ENCODE assay signal across 1 cellular context in the genomic region with DNA sequence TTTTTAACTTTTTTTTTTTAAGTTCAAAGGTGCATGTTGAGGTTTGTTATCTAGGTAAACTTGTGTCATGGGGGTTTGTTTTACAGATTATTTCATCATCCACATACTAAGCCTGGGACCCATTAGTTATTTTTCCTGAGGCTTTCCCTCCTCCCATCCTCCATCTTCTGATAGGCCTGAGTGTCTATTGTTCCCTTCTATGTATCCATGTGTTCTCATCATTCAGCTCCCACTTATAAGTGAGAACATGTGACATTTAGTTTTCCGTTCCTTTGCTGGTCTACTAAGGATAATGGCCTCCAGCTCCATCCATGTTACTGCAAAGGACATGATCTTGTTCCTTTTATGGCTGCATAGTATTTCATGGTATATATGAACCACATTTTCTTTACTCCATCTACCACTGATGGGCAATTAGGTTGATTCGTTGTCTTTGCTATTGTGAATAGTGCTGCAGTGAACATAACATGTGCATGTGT.
TF ChIP-seq lines count a peak whose summit lies in the region.

No MANE protein-coding gene starts in this region.

TF ChIP-seq in K562, 482 proteins besides CTCF, POLR2A, EP300 and RAD21 (continued from another document and continues in another):
- TF ChIP-seq, protein P1, sequence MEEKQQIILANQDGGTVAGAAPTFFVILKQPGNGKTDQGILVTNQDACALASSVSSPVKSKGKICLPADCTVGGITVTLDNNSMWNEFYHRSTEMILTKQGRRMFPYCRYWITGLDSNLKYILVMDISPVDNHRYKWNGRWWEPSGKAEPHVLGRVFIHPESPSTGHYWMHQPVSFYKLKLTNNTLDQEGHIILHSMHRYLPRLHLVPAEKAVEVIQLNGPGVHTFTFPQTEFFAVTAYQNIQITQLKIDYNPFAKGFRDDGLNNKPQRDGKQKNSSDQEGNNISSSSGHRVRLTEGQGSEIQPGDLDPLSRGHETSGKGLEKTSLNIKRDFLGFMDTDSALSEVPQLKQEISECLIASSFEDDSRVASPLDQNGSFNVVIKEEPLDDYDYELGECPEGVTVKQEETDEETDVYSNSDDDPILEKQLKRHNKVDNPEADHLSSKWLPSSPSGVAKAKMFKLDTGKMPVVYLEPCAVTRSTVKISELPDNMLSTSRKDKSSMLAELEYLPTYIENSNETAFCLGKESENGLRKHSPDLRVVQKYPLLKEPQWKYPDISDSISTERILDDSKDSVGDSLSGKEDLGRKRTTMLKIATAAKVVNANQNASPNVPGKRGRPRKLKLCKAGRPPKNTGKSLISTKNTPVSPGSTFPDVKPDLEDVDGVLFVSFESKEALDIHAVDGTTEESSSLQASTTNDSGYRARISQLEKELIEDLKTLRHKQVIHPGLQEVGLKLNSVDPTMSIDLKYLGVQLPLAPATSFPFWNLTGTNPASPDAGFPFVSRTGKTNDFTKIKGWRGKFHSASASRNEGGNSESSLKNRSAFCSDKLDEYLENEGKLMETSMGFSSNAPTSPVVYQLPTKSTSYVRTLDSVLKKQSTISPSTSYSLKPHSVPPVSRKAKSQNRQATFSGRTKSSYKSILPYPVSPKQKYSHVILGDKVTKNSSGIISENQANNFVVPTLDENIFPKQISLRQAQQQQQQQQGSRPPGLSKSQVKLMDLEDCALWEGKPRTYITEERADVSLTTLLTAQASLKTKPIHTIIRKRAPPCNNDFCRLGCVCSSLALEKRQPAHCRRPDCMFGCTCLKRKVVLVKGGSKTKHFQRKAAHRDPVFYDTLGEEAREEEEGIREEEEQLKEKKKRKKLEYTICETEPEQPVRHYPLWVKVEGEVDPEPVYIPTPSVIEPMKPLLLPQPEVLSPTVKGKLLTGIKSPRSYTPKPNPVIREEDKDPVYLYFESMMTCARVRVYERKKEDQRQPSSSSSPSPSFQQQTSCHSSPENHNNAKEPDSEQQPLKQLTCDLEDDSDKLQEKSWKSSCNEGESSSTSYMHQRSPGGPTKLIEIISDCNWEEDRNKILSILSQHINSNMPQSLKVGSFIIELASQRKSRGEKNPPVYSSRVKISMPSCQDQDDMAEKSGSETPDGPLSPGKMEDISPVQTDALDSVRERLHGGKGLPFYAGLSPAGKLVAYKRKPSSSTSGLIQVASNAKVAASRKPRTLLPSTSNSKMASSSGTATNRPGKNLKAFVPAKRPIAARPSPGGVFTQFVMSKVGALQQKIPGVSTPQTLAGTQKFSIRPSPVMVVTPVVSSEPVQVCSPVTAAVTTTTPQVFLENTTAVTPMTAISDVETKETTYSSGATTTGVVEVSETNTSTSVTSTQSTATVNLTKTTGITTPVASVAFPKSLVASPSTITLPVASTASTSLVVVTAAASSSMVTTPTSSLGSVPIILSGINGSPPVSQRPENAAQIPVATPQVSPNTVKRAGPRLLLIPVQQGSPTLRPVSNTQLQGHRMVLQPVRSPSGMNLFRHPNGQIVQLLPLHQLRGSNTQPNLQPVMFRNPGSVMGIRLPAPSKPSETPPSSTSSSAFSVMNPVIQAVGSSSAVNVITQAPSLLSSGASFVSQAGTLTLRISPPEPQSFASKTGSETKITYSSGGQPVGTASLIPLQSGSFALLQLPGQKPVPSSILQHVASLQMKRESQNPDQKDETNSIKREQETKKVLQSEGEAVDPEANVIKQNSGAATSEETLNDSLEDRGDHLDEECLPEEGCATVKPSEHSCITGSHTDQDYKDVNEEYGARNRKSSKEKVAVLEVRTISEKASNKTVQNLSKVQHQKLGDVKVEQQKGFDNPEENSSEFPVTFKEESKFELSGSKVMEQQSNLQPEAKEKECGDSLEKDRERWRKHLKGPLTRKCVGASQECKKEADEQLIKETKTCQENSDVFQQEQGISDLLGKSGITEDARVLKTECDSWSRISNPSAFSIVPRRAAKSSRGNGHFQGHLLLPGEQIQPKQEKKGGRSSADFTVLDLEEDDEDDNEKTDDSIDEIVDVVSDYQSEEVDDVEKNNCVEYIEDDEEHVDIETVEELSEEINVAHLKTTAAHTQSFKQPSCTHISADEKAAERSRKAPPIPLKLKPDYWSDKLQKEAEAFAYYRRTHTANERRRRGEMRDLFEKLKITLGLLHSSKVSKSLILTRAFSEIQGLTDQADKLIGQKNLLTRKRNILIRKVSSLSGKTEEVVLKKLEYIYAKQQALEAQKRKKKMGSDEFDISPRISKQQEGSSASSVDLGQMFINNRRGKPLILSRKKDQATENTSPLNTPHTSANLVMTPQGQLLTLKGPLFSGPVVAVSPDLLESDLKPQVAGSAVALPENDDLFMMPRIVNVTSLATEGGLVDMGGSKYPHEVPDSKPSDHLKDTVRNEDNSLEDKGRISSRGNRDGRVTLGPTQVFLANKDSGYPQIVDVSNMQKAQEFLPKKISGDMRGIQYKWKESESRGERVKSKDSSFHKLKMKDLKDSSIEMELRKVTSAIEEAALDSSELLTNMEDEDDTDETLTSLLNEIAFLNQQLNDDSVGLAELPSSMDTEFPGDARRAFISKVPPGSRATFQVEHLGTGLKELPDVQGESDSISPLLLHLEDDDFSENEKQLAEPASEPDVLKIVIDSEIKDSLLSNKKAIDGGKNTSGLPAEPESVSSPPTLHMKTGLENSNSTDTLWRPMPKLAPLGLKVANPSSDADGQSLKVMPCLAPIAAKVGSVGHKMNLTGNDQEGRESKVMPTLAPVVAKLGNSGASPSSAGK (IDR thresholded peaks at IDR 0.05), result peak; percentile 38; the same call in 1 of the 2 replicates
- TF ChIP-seq, protein P2, sequence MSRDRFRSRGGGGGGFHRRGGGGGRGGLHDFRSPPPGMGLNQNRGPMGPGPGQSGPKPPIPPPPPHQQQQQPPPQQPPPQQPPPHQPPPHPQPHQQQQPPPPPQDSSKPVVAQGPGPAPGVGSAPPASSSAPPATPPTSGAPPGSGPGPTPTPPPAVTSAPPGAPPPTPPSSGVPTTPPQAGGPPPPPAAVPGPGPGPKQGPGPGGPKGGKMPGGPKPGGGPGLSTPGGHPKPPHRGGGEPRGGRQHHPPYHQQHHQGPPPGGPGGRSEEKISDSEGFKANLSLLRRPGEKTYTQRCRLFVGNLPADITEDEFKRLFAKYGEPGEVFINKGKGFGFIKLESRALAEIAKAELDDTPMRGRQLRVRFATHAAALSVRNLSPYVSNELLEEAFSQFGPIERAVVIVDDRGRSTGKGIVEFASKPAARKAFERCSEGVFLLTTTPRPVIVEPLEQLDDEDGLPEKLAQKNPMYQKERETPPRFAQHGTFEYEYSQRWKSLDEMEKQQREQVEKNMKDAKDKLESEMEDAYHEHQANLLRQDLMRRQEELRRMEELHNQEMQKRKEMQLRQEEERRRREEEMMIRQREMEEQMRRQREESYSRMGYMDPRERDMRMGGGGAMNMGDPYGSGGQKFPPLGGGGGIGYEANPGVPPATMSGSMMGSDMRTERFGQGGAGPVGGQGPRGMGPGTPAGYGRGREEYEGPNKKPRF (IDR thresholded peaks at IDR 0.05; ENCODE audit: low read depth, low read length), result no peak
- TF ChIP-seq ZNF184 (CRISPR knock-in tag; IDR thresholded peaks at IDR 0.05) (no peak), CBX5 (IDR thresholded peaks at IDR 0.05; ENCODE audit: borderline replicate concordance, low read depth) (no peak), HIVEP1 (CRISPR knock-in tag; IDR thresholded peaks at IDR 0.05) (no peak), CREB1 (IDR thresholded peaks at IDR 0.05) (no peak), CREB1 (CRISPR knock-in tag; IDR thresholded peaks at IDR 0.05) (no peak), ZBTB17 (CRISPR knock-in tag; IDR thresholded peaks at IDR 0.05) (no peak), CEBPB (tag; IDR thresholded peaks at IDR 0.05) (peak; percentile 54; the same call in 1 of the 2 replicates), TOE1 (IDR thresholded peaks at IDR 0.05; ENCODE audit: borderline replicate concordance) (no peak), TOE1 (CRISPR knock-in tag; IDR thresholded peaks at IDR 0.05; ENCODE audit: borderline replicate concordance, low read depth) (no peak), C11orf30 (IDR thresholded peaks at IDR 0.05; ENCODE audit: low read depth) (no peak), ZNF175 (CRISPR knock-in tag; IDR thresholded peaks at IDR 0.05; ENCODE audit: low read depth) (peak; percentile 93), ZNF347 (CRISPR knock-in tag; IDR thresholded peaks at IDR 0.05; ENCODE audit: low read depth) (no peak), MYNN (IDR thresholded peaks at IDR 0.05) (no peak), MYNN (CRISPR knock-in tag; IDR thresholded peaks at IDR 0.05) (no peak), MCM5 (IDR thresholded peaks at IDR 0.05; ENCODE audit: low read depth) (no peak), ZZZ3 (IDR thresholded peaks at IDR 0.05) (no peak), NR1H2 (CRISPR knock-in tag; IDR thresholded peaks at IDR 0.05) (no peak)
- TF ChIP-seq, protein P3, sequence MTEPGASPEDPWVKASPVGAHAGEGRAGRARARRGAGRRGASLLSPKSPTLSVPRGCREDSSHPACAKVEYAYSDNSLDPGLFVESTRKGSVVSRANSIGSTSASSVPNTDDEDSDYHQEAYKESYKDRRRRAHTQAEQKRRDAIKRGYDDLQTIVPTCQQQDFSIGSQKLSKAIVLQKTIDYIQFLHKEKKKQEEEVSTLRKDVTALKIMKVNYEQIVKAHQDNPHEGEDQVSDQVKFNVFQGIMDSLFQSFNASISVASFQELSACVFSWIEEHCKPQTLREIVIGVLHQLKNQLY (CRISPR knock-in tag; conservative IDR thresholded peaks at IDR 0.05), result no peak
- TF ChIP-seq, protein P4, sequence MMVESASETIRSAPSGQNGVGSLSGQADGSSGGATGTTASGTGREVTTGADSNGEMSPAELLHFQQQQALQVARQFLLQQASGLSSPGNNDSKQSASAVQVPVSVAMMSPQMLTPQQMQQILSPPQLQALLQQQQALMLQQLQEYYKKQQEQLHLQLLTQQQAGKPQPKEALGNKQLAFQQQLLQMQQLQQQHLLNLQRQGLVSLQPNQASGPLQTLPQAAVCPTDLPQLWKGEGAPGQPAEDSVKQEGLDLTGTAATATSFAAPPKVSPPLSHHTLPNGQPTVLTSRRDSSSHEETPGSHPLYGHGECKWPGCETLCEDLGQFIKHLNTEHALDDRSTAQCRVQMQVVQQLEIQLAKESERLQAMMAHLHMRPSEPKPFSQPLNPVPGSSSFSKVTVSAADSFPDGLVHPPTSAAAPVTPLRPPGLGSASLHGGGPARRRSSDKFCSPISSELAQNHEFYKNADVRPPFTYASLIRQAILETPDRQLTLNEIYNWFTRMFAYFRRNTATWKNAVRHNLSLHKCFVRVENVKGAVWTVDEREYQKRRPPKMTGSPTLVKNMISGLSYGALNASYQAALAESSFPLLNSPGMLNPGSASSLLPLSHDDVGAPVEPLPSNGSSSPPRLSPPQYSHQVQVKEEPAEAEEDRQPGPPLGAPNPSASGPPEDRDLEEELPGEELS (CRISPR knock-in tag; IDR thresholded peaks at IDR 0.05; ENCODE audit: borderline replicate concordance), result no peak
- TF ChIP-seq, protein P5, sequence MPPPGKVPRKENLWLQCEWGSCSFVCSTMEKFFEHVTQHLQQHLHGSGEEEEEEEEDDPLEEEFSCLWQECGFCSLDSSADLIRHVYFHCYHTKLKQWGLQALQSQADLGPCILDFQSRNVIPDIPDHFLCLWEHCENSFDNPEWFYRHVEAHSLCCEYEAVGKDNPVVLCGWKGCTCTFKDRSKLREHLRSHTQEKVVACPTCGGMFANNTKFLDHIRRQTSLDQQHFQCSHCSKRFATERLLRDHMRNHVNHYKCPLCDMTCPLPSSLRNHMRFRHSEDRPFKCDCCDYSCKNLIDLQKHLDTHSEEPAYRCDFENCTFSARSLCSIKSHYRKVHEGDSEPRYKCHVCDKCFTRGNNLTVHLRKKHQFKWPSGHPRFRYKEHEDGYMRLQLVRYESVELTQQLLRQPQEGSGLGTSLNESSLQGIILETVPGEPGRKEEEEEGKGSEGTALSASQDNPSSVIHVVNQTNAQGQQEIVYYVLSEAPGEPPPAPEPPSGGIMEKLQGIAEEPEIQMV (tag; conservative IDR thresholded peaks at IDR 0.05; ENCODE audit: low read depth), result no peak
- TF ChIP-seq, protein P6, sequence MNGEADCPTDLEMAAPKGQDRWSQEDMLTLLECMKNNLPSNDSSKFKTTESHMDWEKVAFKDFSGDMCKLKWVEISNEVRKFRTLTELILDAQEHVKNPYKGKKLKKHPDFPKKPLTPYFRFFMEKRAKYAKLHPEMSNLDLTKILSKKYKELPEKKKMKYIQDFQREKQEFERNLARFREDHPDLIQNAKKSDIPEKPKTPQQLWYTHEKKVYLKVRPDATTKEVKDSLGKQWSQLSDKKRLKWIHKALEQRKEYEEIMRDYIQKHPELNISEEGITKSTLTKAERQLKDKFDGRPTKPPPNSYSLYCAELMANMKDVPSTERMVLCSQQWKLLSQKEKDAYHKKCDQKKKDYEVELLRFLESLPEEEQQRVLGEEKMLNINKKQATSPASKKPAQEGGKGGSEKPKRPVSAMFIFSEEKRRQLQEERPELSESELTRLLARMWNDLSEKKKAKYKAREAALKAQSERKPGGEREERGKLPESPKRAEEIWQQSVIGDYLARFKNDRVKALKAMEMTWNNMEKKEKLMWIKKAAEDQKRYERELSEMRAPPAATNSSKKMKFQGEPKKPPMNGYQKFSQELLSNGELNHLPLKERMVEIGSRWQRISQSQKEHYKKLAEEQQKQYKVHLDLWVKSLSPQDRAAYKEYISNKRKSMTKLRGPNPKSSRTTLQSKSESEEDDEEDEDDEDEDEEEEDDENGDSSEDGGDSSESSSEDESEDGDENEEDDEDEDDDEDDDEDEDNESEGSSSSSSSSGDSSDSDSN (IDR thresholded peaks at IDR 0.05; ENCODE audit: borderline replicate concordance in 1 of 2, low read depth in 2 of 2, low read length in 2 of 2), result no peak
- TF ChIP-seq, protein P7, sequence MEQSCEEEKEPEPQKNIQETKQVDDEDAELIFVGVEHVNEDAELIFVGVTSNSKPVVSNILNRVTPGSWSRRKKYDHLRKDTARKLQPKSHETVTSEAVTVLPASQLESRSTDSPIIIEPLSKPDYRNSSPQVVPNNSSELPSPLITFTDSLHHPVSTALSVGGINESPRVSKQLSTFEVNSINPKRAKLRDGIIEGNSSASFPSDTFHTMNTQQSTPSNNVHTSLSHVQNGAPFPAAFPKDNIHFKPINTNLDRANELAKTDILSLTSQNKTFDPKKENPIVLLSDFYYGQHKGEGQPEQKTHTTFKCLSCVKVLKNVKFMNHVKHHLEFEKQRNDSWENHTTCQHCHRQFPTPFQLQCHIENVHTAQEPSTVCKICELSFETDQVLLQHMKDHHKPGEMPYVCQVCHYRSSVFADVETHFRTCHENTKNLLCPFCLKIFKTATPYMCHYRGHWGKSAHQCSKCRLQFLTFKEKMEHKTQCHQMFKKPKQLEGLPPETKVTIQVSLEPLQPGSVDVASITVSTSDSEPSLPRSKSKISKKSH (CRISPR knock-in tag; IDR thresholded peaks at IDR 0.05), result no peak
- TF ChIP-seq, protein P8, sequence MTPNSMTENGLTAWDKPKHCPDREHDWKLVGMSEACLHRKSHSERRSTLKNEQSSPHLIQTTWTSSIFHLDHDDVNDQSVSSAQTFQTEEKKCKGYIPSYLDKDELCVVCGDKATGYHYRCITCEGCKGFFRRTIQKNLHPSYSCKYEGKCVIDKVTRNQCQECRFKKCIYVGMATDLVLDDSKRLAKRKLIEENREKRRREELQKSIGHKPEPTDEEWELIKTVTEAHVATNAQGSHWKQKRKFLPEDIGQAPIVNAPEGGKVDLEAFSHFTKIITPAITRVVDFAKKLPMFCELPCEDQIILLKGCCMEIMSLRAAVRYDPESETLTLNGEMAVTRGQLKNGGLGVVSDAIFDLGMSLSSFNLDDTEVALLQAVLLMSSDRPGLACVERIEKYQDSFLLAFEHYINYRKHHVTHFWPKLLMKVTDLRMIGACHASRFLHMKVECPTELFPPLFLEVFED (CRISPR knock-in tag; conservative IDR thresholded peaks at IDR 0.05), result no peak
